ENCODE assay signal across 8 cellular contexts in genomic region chr22:17119481-17120202, GRCh38. TPM values are rescaled to one million over a fixed set of nuclear protein-coding genes. Genes with fewer than 3 reads are reported as not detected.
DNase-seq lines count a peak whose midpoint lies in the region; ATAC-seq and TF ChIP-seq lines count a peak whose summit lies in the region.

No MANE protein-coding gene starts in this region.

- H3K36me3 Mint-ChIP-seq in activated naive CD8-positive, alpha-beta T cell treated with anti-CD3 and anti-CD28 coated beads, Interleukin-2, amount 10 ng/mL, durations not matched to agents 7 days and 5 days = no peaks in the 10 kb centered on the region

- in situ Hi-C loops in transverse colon (cut with MboI; ENCODE audit: low pct_ligation_motif_present in 1 of 4, low pct_unique_long_range_greater_than_20kb in 1 of 4, low sequenced_read_pairs in 3 of 4) = no loop called here

- DNase-seq in Right ventricle myocardium superior (peak; percentile 78), right atrium auricular region (ENCODE audit: low spot score) (no peak), islet precursor cell (peak; percentile 69), transverse colon (peak; percentile 44), SIG-M5 treated with dmso at 0.1 percent for 504 hours (lab: John Stamatoyannopoulos, UW; ENCODE audit: unreplicated experiment) (no peak), HPDE6-E6E7 (ENCODE audit: extremely low spot score) (no peak), GF-D8 (lab: John Stamatoyannopoulos, UW) (no peak)
- no peak for DNase-seq in activated naive CD8-positive, alpha-beta T cell treated with anti-CD3 and anti-CD28 coated beads, Interleukin-2, amount 10 ng/mL, durations not matched to agents 7 days and 5 days

- POLR2A ChIA-PET in activated naive CD8-positive, alpha-beta T cell treated with anti-CD3 and anti-CD28 coated beads, Interleukin-2, amount 10 ng/mL, durations not matched to agents 7 days and 5 days (lab: Charles Lee) = no interaction called here

- no peak for TF ChIP-seq EP300 in transverse colon (IDR thresholded peaks at IDR 0.05; ENCODE audit: low read depth)

- H3K4me3 ChIP-seq in right atrium auricular region = peak overlapping the region in 1 of 2 donors; percentile 3
- H3K4me3 ChIP-seq in transverse colon = no peak overlapping the region

- intact Hi-C loops in Right ventricle myocardium superior (cut with DNase I) (loop anchor here (5.0 kb wide), 1 partner anchor 48 kb away; no protein-coding TSS in a partner anchor), transverse colon (cut with DNase I; ENCODE audit: low total_unique reads) (no loop called here)

- WGBS in transverse colon (ENCODE audit: low coverage in 1 of 2), 2 donors = 51% methylated on average over 54 of the region's 63 CpGs; no CpG with 5 or more reads in 1 of the 2 donors

- H3K27me3 Mint-ChIP-seq in activated naive CD8-positive, alpha-beta T cell treated with anti-CD3 and anti-CD28 coated beads, Interleukin-2, amount 10 ng/mL, durations not matched to agents 7 days and 5 days = peaks cover 29% of the 10 kb centered on the region

- H3K9me3 ChIP-seq in right atrium auricular region (no peaks in the 10 kb centered on the region), transverse colon (no peaks in the 10 kb centered on the region)

- H3K4me3 Mint-ChIP-seq in activated naive CD8-positive, alpha-beta T cell treated with anti-CD3 and anti-CD28 coated beads, Interleukin-2, amount 10 ng/mL, durations not matched to agents 7 days and 5 days = peak overlapping the region; percentile 19

- no peak overlapping the region for H3K27ac Mint-ChIP-seq in activated naive CD8-positive, alpha-beta T cell treated with anti-CD3 and anti-CD28 coated beads, Interleukin-2, amount 10 ng/mL, durations not matched to agents 7 days and 5 days

- no peak for TF ChIP-seq POLR2A in transverse colon (IDR thresholded peaks at IDR 0.05)

- H3K27ac ChIP-seq in right atrium auricular region = no peak overlapping the region
- no peak overlapping the region for H3K27ac ChIP-seq in transverse colon

- TF ChIP-seq CTCF in right atrium auricular region (IDR thresholded peaks at IDR 0.05) (peak in 1 of 2 donors; percentile 58), transverse colon (IDR thresholded peaks at IDR 0.05) (peak in 4 of 5 experiments; percentile 32 to 50 (median 35))

- no peaks in the 10 kb centered on the region for H3K36me3 ChIP-seq in right atrium auricular region
- no peaks in the 10 kb centered on the region for H3K36me3 ChIP-seq in transverse colon

- H3K9me3 Mint-ChIP-seq in activated naive CD8-positive, alpha-beta T cell treated with anti-CD3 and anti-CD28 coated beads, Interleukin-2, amount 10 ng/mL, durations not matched to agents 7 days and 5 days = no peaks in the 10 kb centered on the region

- ATAC-seq in Right ventricle myocardium superior (ENCODE audit: poor library complexity) = peak; percentile 56
- no peak for ATAC-seq in activated naive CD8-positive, alpha-beta T cell treated with anti-CD3 and anti-CD28 coated beads, Interleukin-2, amount 10 ng/mL, durations not matched to agents 7 days and 5 days (ENCODE audit: low read depth)

- H3K27me3 ChIP-seq in right atrium auricular region = peaks cover 0 to 2% of the 10 kb centered on the region in 2 donors
- H3K27me3 ChIP-seq in transverse colon = peaks cover 57% of the 10 kb centered on the region

- peaks cover 38% of the 10 kb centered on the region for H3K4me1 Mint-ChIP-seq in activated naive CD8-positive, alpha-beta T cell treated with anti-CD3 and anti-CD28 coated beads, Interleukin-2, amount 10 ng/mL, durations not matched to agents 7 days and 5 days

- H3K4me1 ChIP-seq in right atrium auricular region = peaks cover 0 to 26% of the 10 kb centered on the region in 2 donors
- peaks cover 3 to 25% (median 11%) of the 10 kb centered on the region in 4 donors for H3K4me1 ChIP-seq in transverse colon

RNA-seq across cellular contexts. Expression of gene TMEM121B, which starts 1.5 kb away (rescaled TPM):
- total RNA-seq in Right ventricle myocardium superior = 1.9 TPM
- 1 to 10 TPM in 1 of 2 donors, under 1 TPM in 1; 0.55 to 1.1 TPM for total RNA-seq in right atrium auricular region
- under 1 TPM; 0.08 to 0.09 TPM for total RNA-seq in activated naive CD8-positive, alpha-beta T cell treated with anti-CD3 and anti-CD28 coated beads, Interleukin-2, amount 10 ng/mL, durations not matched to agents 7 days and 5 days
- total RNA-seq in transverse colon = under 1 TPM in 3 of 4 donors, not detected in 1; under 0.01 to 0.20 (median 0.16) TPM

RNA-seq across cellular contexts. Expression of gene IL17RA, which starts 34.8 kb away (rescaled TPM):
- total RNA-seq in Right ventricle myocardium superior (7.5 TPM), right atrium auricular region (10 to 100 TPM in 1 of 2 donors, 1 to 10 TPM in 1; 7.9 to 12.2 TPM), transverse colon (10 to 100 TPM; 18.4 to 51.3 (median 32.9) TPM)
- total RNA-seq in activated naive CD8-positive, alpha-beta T cell treated with anti-CD3 and anti-CD28 coated beads, Interleukin-2, amount 10 ng/mL, durations not matched to agents 7 days and 5 days = 10 to 100 TPM; 46.7 to 48.0 TPM

RNA-seq across cellular contexts. Expression of gene HDHD5, which starts 39.4 kb away (rescaled TPM):
- total RNA-seq in Right ventricle myocardium superior (59.8 TPM), right atrium auricular region (10 to 100 TPM; 33.1 to 39.7 TPM), transverse colon (10 to 100 TPM; 24.7 to 51.9 (median 42.3) TPM)
- total RNA-seq in activated naive CD8-positive, alpha-beta T cell treated with anti-CD3 and anti-CD28 coated beads, Interleukin-2, amount 10 ng/mL, durations not matched to agents 7 days and 5 days = 10 to 100 TPM; 33.7 to 34.7 TPM

Comparison
In these comparisons a context has a peak if more than half of its experiments do, and no peak if none do; other contexts are left out.
1. DNase-seq: peak in Right ventricle myocardium superior (single experiment), islet precursor cell (single experiment) and transverse colon (single experiment); none in right atrium auricular region (single experiment), activated naive CD8-positive, alpha-beta T cell treated with anti-CD3 and anti-CD28 coated beads, Interleukin-2, amount 10 ng/mL, durations not matched to agents 7 days and 5 days (single experiment), SIG-M5 treated with dmso at 0.1 percent for 504 hours (single experiment), HPDE6-E6E7 (single experiment) and GF-D8 (single experiment).